16 cellular contexts compared by ENCODE assay signal in genomic region chr12:67137256-67137655, GRCh38.
DNase-seq lines count a peak whose midpoint lies in the region; ATAC-seq and TF ChIP-seq lines count a peak whose summit lies in the region.
"Had no signal": no experiment of that assay in that cellular context is flagged by ENCODE, and none has a peak within 500 bp of the region (broad histone marks: within the 10 kb centered on the region; RNA-seq: fewer than 3 reads in every experiment).

No MANE protein-coding gene starts in this region.

- H3K27ac Mint-ChIP-seq in Calu3 (ENCODE audit: unreplicated experiment): peak overlapping the region; percentile 42
- H3K27ac Mint-ChIP-seq: CD8-positive, alpha-beta T cell had no signal

- 0% methylated on average over 1 of the region's 1 CpG for WGBS in mammary epithelial cell (ENCODE audit: low coverage, missing lambda C conversion rate)

- H3K36me3 Mint-ChIP-seq in Calu3 (ENCODE audit: insufficient read depth, unreplicated experiment): no peaks in the 10 kb centered on the region
- H3K36me3 Mint-ChIP-seq: CD8-positive, alpha-beta T cell had no signal

- no peaks in the 10 kb centered on the region for H4K20me1 ChIP-seq in mammary epithelial cell (ENCODE audit: insufficient read depth, low read length)

- H3K9me3 ChIP-seq in MG63: no peaks in the 10 kb centered on the region
- H3K9me3 ChIP-seq in mammary epithelial cell (replicated peaks; ENCODE audit: insufficient read depth, low read length): no peaks in the 10 kb centered on the region
- H3K9me3 ChIP-seq: BE2C, HAP-1 had no signal

- H3K4me3 Mint-ChIP-seq in Calu3 (ENCODE audit: low read depth, unreplicated experiment): no peak overlapping the region
- H3K4me3 Mint-ChIP-seq: CD8-positive, alpha-beta T cell had no signal

- peak overlapping the region; percentile 32 for H3K27ac ChIP-seq in mammary epithelial cell (ENCODE audit: insufficient read depth, low read depth, low read length)
- H3K27ac ChIP-seq: PC-9 had no signal

- in situ Hi-C loops in mammary epithelial cell (cut with MboI; ENCODE audit: low sequenced_read_pairs in 2 of 2): no loop called here
- in situ Hi-C loops in KBM-7 (cut with MboI; ENCODE audit: low pct_unique_long_range_greater_than_20kb, low sequenced_read_pairs): no loop called here

- H3K4me3 ChIP-seq in MG63: no peak overlapping the region
- H3K4me3 ChIP-seq in mammary epithelial cell (replicated peaks in 1 of 3; ENCODE audit: insufficient read depth in 1 of 3, low read depth in 2 of 3, low read length in 3 of 3): no peak overlapping the region
- H3K4me3 ChIP-seq: HAP-1, PC-9 had no signal

- dilution Hi-C loops in mammary epithelial cell (cut with HindIII; ENCODE audit: low sequenced_read_pairs): no loop called here

- no peak overlapping the region for H2AFZ ChIP-seq in mammary epithelial cell (ENCODE audit: low read depth, low read length)
- H2AFZ ChIP-seq: PC-9 had no signal

- no peak overlapping the region for H3K9ac ChIP-seq in mammary epithelial cell (ENCODE audit: insufficient read depth, low read length)

- peaks cover 8% of the 10 kb centered on the region for H3K4me1 ChIP-seq in mammary epithelial cell (ENCODE audit: insufficient read depth, low read length)
- H3K4me1 ChIP-seq: BE2C, HAP-1 had no signal

- H3K27me3 ChIP-seq in MG63: peaks cover 21% of the 10 kb centered on the region
- no peaks in the 10 kb centered on the region for H3K27me3 ChIP-seq in mammary epithelial cell (ENCODE audit: insufficient read depth, low read length)
- H3K27me3 ChIP-seq: BE2C had no signal

- no peak for TF ChIP-seq CTCF in Calu3 (IDR thresholded peaks at IDR 0.05; ENCODE audit: unreplicated experiment)
- no peak for TF ChIP-seq CTCF in mammary epithelial cell (conservative IDR thresholded peaks at IDR 0.05 in 1 of 2, IDR thresholded peaks at IDR 0.05 in 1 of 2; ENCODE audit: extremely low read depth in 1 of 2, insufficient read depth in 1 of 2, low read depth in 1 of 2, low read length in 2 of 2)

- no TSS peak for BruUV-seq in Calu3 (replicated peaks; lab: Mats Ljungman, UMichigan)
- no TSS peak for BruUV-seq in mammary epithelial cell (replicated peaks; lab: Mats Ljungman, UMichigan)

- H3K4me1 Mint-ChIP-seq in Calu3 (ENCODE audit: low read depth, unreplicated experiment): no peaks in the 10 kb centered on the region

- CTCF ChIA-PET in Calu3 (lab: Charles Lee) (no interaction called here), mammary epithelial cell (lab: Charles Lee; ENCODE audit: low non-redundant PET) (no interaction called here)

- ATAC-seq in GM21619 (IDR thresholded peaks at IDR 0.05; ENCODE audit: unreplicated experiment): no peak
- ATAC-seq: CD8-positive, alpha-beta T cell had no signal

- no peaks in the 10 kb centered on the region for H3K79me2 ChIP-seq in mammary epithelial cell (ENCODE audit: insufficient read depth, low read length)

- H3K36me3 ChIP-seq in MG63 (no peaks in the 10 kb centered on the region), mammary epithelial cell (ENCODE audit: insufficient read depth, low read length) (no peaks in the 10 kb centered on the region)
- H3K36me3 ChIP-seq: BE2C, HAP-1 had no signal

- H3K27me3 Mint-ChIP-seq in Calu3 (ENCODE audit: unreplicated experiment): peaks cover 33% of the 10 kb centered on the region

- DNase-seq in Calu3 (peak; percentile 21), MG63 (peak; percentile 21), mammary epithelial cell (peak; percentile 76), islet precursor cell (peak; percentile 68), NCI-H2081 (lab: John Stamatoyannopoulos, UW) (no peak), KBM-7 (no peak), 8988T (no peak)
- DNase-seq: BE2C; CD8-positive, alpha-beta T cell; EL; Kasumi-1; NCI-H146; PC-9; Right ventricle myocardium superior had no signal

- intact Hi-C loops in Calu3 (cut with micrococcal nuclease; ENCODE audit: unreplicated experiment): no loop called here
- intact Hi-C loops in mammary epithelial cell (cut with micrococcal nuclease): no loop called here

- no peaks in the 10 kb centered on the region for H3K9me3 Mint-ChIP-seq in Calu3 (ENCODE audit: low read depth, unreplicated experiment)
- H3K9me3 Mint-ChIP-seq: CD8-positive, alpha-beta T cell had no signal

- H3K4me2 ChIP-seq in mammary epithelial cell (ENCODE audit: insufficient read depth, low read depth, low read length): no peak overlapping the region
- H3K4me2 ChIP-seq: PC-9 had no signal

Comparison
In these comparisons a context has a peak if more than half of its experiments do, and no peak if none do; other contexts are left out.
1. DNase-seq: peak in Calu3 (single experiment), MG63 (single experiment), mammary epithelial cell (single experiment) and islet precursor cell (single experiment); none in NCI-H2081 (0 of 2), KBM-7 (single experiment) and 8988T (single experiment).